ENCODE assay signal across 19 cellular contexts in genomic region chr1:96080925-96081324, GRCh38.
A peak's percentile ranks its signal among the peaks of the same experiment; 100 is the strongest.
DNase-seq lines count a peak whose midpoint lies in the region; ATAC-seq, FAIRE-seq and TF ChIP-seq lines count a peak whose summit lies in the region.
"Had no signal": no experiment of that assay in that cellular context is flagged by ENCODE, and none has a peak within 500 bp of the region (broad histone marks: within the 10 kb centered on the region; RNA-seq: fewer than 3 reads in every experiment).

No MANE protein-coding gene starts in this region.

- no peak for FAIRE-seq in GM12892 (lab: Jason Lieb, UNC)
- FAIRE-seq: K562 had no signal

- no peaks in the 10 kb centered on the region for H3K9me2 ChIP-seq in HCT116 (ENCODE audit: insufficient read depth)

- H3K4me3 ChIP-seq in HCT116 (replicated peaks in 1 of 2; ENCODE audit: low read depth in 1 of 2, low read length in 2 of 2) = no peak overlapping the region
- H3K4me3 ChIP-seq: K562, transverse colon had no signal

- H3K9me3 ChIP-seq in HCT116 (ENCODE audit: control insufficient read depth in 1 of 2, insufficient read depth in 1 of 2, low read depth in 1 of 2, low read length in 2 of 2) = no peaks in the 10 kb centered on the region
- H3K9me3 ChIP-seq: transverse colon had no signal

- H3K79me2 ChIP-seq in HCT116 (ENCODE audit: insufficient read depth, low read length) = no peaks in the 10 kb centered on the region

- peak in 2 of 3 experiments; percentile 26 to 32; a peak in 3 of 6 replicates for TF ChIP-seq CTCF in HCT116 (IDR thresholded peaks at IDR 0.05 in 2 of 3, conservative IDR thresholded peaks at IDR 0.05 in 1 of 3; ENCODE audit: borderline replicate concordance in 1 of 3, insufficient read depth in 1 of 3, low read depth in 2 of 3, low read length in 2 of 3)
- peak; percentile 26 for TF ChIP-seq CTCF in foreskin keratinocyte (conservative IDR thresholded peaks at IDR 0.05)

- no peaks in the 10 kb centered on the region for H3K36me3 ChIP-seq in HCT116 (ENCODE audit: control insufficient read depth in 1 of 2, insufficient read depth in 2 of 2, low read length in 2 of 2)
- H3K36me3 ChIP-seq: transverse colon had no signal

- POLR2A ChIA-PET in HCT116 (lab: Charles Lee) = no interaction called here

- DNase-seq in AG20443 (ENCODE audit: low spot score) (peak; percentile 10), HCT116 (ENCODE audit: low read depth, low spot score) (peak; percentile 8), SK-MEL-5 (ENCODE audit: low read depth, low spot score) (peak; percentile 21), foreskin keratinocyte (no peak), GM12892 (ENCODE audit: insufficient read length) (no peak), head of caudate nucleus (no peak), germinal center (ENCODE audit: low spot score) (no peak), SHP77 treated with DMSO at 0.1 percent for 48 hours (lab: John Stamatoyannopoulos, UW) (no peak)
- DNase-seq: activated CD4-positive, alpha-beta T cell treated with anti-CD3 and anti-CD28 coated beads for 1 hour; activated CD8-positive, alpha-beta memory T cell treated with anti-CD3 and anti-CD28 coated beads, Interleukin-2, amount 50 U/mL, for 4 hours; effector CD8-positive, alpha-beta T cell; NCI-H1694; nucleus accumbens; stimulated activated CD4-positive, alpha-beta T cell treated with anti-CD3 and anti-CD28 coated beads, Interleukin-4, amount 100 ng/mL, for 24 hours; T-helper 17 cell; transverse colon had no signal

- H3K27ac ChIP-seq in HCT116 (ENCODE audit: low read depth, low read length) = no peak overlapping the region
- H3K27ac ChIP-seq in foreskin keratinocyte = no peak overlapping the region
- H3K27ac ChIP-seq: RWPE1, transverse colon had no signal

- TF ChIP-seq RAD21 in HCT116 (IDR thresholded peaks at IDR 0.05; ENCODE audit: low read depth) = peak; percentile 34; the same call in 1 of the 2 replicates

- RAD21 ChIA-PET in HCT116 (lab: Charles Lee; ENCODE audit: low non-redundant PET in 1 of 2, low total read pairs in 2 of 2, uncharacterized antibody in 2 of 2, unreplicated experiment in 2 of 2) = no interaction called here

- no TSS peak for BruUV-seq in HCT116 (replicated peaks; lab: Mats Ljungman, UMichigan)

- CTCF ChIA-PET in HCT116 (lab: Charles Lee) = no interaction called here

- H4K20me1 ChIP-seq in HCT116 (ENCODE audit: insufficient read depth) = no peaks in the 10 kb centered on the region

- H3K27me3 ChIP-seq in HCT116 (ENCODE audit: insufficient read depth, low read length) (no peaks in the 10 kb centered on the region), foreskin keratinocyte (no peaks in the 10 kb centered on the region)
- H3K27me3 ChIP-seq: transverse colon had no signal

- H3K4me2 ChIP-seq in HCT116 (ENCODE audit: low read length) = no peak overlapping the region

- H3K4me1 ChIP-seq in HCT116 (ENCODE audit: control insufficient read depth in 1 of 2, insufficient read depth in 2 of 2, low read length in 2 of 2) (no peaks in the 10 kb centered on the region), foreskin keratinocyte (peaks cover 10% of the 10 kb centered on the region)
- H3K4me1 ChIP-seq: transverse colon had no signal

- peak; percentile 38; the same call in 1 of the 2 replicates for ATAC-seq in HCT116
- no peak for ATAC-seq in foreskin keratinocyte
- ATAC-seq: activated naive CD4-positive, alpha-beta T cell treated with anti-CD3 and anti-CD28 coated beads, Interleukin-2, amount 50 U/mL, for 72 hours; K562; T-helper 17 cell had no signal

- in situ Hi-C loops in SK-MEL-5 (cut with HindIII; ENCODE audit: low pct_unique_long_range_greater_than_20kb, low sequenced_read_pairs) = no loop called here

- no peak overlapping the region for H3K9ac ChIP-seq in HCT116 (ENCODE audit: low read length)

- H2AFZ ChIP-seq in HCT116 (ENCODE audit: low read depth, low read length, poor library complexity, severe bottlenecking) = no peak overlapping the region

- intact Hi-C loops in HCT116 (cut with micrococcal nuclease) = no loop called here
- intact Hi-C loops in head of caudate nucleus (cut with DNase I) = no loop called here

- TF ChIP-seq POLR2A in HCT116 (IDR thresholded peaks at IDR 0.05; ENCODE audit: borderline replicate concordance, extremely low read depth, insufficient read depth, insufficient read length) = no peak
- no peak for TF ChIP-seq POLR2A in GM12892 (IDR thresholded peaks at IDR 0.05; ENCODE audit: low read depth, low read length)

TF ChIP-seq in HCT116, 20 proteins besides CTCF, POLR2A, EP300 and RAD21:
- TF ChIP-seq MAX (IDR thresholded peaks at IDR 0.05) (no peak), POLR2AphosphoS5 (IDR thresholded peaks at IDR 0.05; ENCODE audit: low read depth, low read length) (no peak), SRF (IDR thresholded peaks at IDR 0.05; ENCODE audit: low read depth) (no peak), SIN3A (IDR thresholded peaks at IDR 0.05; ENCODE audit: low read depth) (no peak), CBX3 (IDR thresholded peaks at IDR 0.05; ENCODE audit: low read depth) (no peak), SP1 (IDR thresholded peaks at IDR 0.05; ENCODE audit: low read depth) (no peak), JUND (IDR thresholded peaks at IDR 0.05) (no peak), EZH2phosphoT487 (IDR thresholded peaks at IDR 0.05; ENCODE audit: borderline replicate concordance) (no peak), ATF3 (IDR thresholded peaks at IDR 0.05) (no peak), ELF1 (IDR thresholded peaks at IDR 0.05; ENCODE audit: borderline replicate concordance, low read depth) (no peak), EGR1 (IDR thresholded peaks at IDR 0.05; ENCODE audit: low read depth) (no peak), ZBTB33 (IDR thresholded peaks at IDR 0.05; ENCODE audit: extremely low read depth, insufficient replicate concordance, low read length) (no peak), YY1 (IDR thresholded peaks at IDR 0.05; ENCODE audit: extremely low read depth, insufficient replicate concordance, low read depth, low read length) (no peak), FOSL1 (IDR thresholded peaks at IDR 0.05; ENCODE audit: low read depth) (no peak), ZNF274 (IDR thresholded peaks at IDR 0.05; ENCODE audit: low read depth, low read length) (no peak), CEBPB (IDR thresholded peaks at IDR 0.05; ENCODE audit: low read depth) (no peak), REST (IDR thresholded peaks at IDR 0.05; ENCODE audit: low read depth) (no peak), EZH2 (IDR thresholded peaks at IDR 0.05) (no peak)
TF ChIP-seq in HCT116: peak in this region for 0.

Comparison
In these comparisons a context has a peak if more than half of its experiments do, and no peak if none do; other contexts are left out.
1. DNase-seq: peak in AG20443 (single experiment), HCT116 (single experiment) and SK-MEL-5 (single experiment); none in foreskin keratinocyte (0 of 2), GM12892 (single experiment), head of caudate nucleus (0 of 42), germinal center (single experiment) and SHP77 treated with DMSO at 0.1 percent for 48 hours (single experiment).